ENCODE assay signal across 8 cellular contexts in the genomic region with DNA sequence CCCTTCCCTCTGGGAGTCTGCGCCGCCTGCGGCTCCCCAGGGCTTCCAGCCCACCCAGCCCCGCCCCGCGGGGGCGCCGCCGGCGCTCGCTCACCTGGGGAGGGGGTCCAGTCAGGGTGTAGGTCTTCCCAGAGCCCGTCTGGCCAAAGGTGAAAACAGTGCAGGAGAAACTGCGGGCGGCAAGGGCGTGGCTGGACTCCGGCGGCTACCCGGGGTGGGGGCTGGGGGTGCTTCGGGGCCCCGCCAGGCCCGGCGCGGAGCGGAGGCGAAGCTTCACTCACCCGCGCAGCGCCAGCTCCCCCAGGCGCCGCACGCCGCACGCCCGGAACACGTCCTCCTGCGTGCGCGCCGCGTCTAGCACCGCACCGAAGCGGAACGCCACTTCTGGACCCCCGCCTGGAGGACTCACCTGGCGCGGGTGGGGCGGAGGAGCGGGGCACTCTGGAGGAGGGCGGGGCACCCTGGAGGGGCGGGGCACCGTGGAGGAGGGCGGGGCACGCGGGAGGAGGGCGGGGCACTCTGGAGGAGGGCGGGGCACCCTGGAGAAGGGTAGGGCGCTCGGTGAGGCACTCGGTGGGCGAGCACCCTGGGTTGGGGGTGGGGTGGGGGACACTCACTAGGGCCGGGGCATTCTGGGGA. TPM values are rescaled to one million over a fixed set of nuclear protein-coding genes. Genes with fewer than 3 reads are reported as not detected.
DNase-seq lines count a peak whose midpoint lies in the region; ATAC-seq and TF ChIP-seq lines count a peak whose summit lies in the region.

No MANE protein-coding gene starts in this region.

- H3K9me3 ChIP-seq in right lobe of liver (no peaks in the 10 kb centered on the region), thoracic aorta (no peaks in the 10 kb centered on the region), OCI-LY7 (ENCODE audit: low read length) (no peaks in the 10 kb centered on the region)

- intact Hi-C loops in right lobe of liver (cut with DNase I) = loop anchor here in 1 of 2 donors (5.0 kb wide), 1 partner anchor 189 kb away; no protein-coding TSS in a partner anchor
- intact Hi-C loops in OCI-LY7 (cut with micrococcal nuclease; ENCODE audit: unreplicated experiment) = no loop called here

- peak; percentile 36 for ATAC-seq in central memory CD8-positive, alpha-beta T cell (replicated peaks; ENCODE audit: extremely low read depth, poor library complexity, severe bottlenecking)
- peak; percentile 82 to 88 (median 84) for ATAC-seq in right lobe of liver
- ATAC-seq in thoracic aorta (ENCODE audit: insufficient number of reproducible peaks, low FRiP score, low read depth) = no peak
- no peak for ATAC-seq in HG02973 (IDR thresholded peaks at IDR 0.05; ENCODE audit: unreplicated experiment)
- no peak for ATAC-seq in HG03378 (IDR thresholded peaks at IDR 0.05; ENCODE audit: unreplicated experiment)

- POLR2A ChIA-PET in BJ (lab: Charles Lee) (no interaction called here), OCI-LY7 (lab: Charles Lee) (no interaction called here)

- peaks cover 78% of the 10 kb centered on the region for H3K27me3 Mint-ChIP-seq in central memory CD8-positive, alpha-beta T cell

- 0% methylated on average over 9 of the region's 62 CpGs for WGBS in right lobe of liver (ENCODE audit: insufficient coverage, low coverage, low lambda C conversion rate, missing lambda C conversion rate)

- H3K27me3 ChIP-seq in BJ (ENCODE audit: control insufficient read depth, insufficient read depth, low read length) (peaks cover 18% of the 10 kb centered on the region), right lobe of liver (no peaks in the 10 kb centered on the region), thoracic aorta (replicated peaks; ENCODE audit: insufficient read depth) (no peaks in the 10 kb centered on the region)

- DNase-seq in BJ (ENCODE audit: low read depth) (no peak), LoVo (ENCODE audit: low spot score) (peak; percentile 54), right lobe of liver (no peak), thoracic aorta (ENCODE audit: low spot score) (no peak), OCI-LY7 (ENCODE audit: low spot score) (no peak)
- DNase-seq in central memory CD8-positive, alpha-beta T cell (ENCODE audit: low spot score in 2 of 2) = no peak

- H4K20me1 ChIP-seq in OCI-LY7 (ENCODE audit: insufficient read depth, low read length) = no peaks in the 10 kb centered on the region

- peaks cover 0 to 11% (median 0%) of the 10 kb centered on the region in 4 donors for H3K4me1 ChIP-seq in right lobe of liver
- H3K4me1 ChIP-seq in thoracic aorta (ENCODE audit: control insufficient read depth in 1 of 2, low read depth in 2 of 2) = peaks cover 4 to 7% of the 10 kb centered on the region in 2 donors
- H3K4me1 ChIP-seq in OCI-LY7 (ENCODE audit: insufficient read depth, low read length, poor library complexity, severe bottlenecking) = no peaks in the 10 kb centered on the region

- H2AFZ ChIP-seq in OCI-LY7 (ENCODE audit: low read length) = no peak overlapping the region

- peak overlapping the region; percentile 36 for H3K4me3 Mint-ChIP-seq in central memory CD8-positive, alpha-beta T cell

- no peak overlapping the region for H3K27ac ChIP-seq in right lobe of liver
- H3K27ac ChIP-seq in thoracic aorta = no peak overlapping the region
- H3K27ac ChIP-seq in OCI-LY7 (ENCODE audit: low read depth, low read length, poor library complexity, severe bottlenecking) = no peak overlapping the region

- no peaks in the 10 kb centered on the region for H3K79me2 ChIP-seq in OCI-LY7 (ENCODE audit: insufficient read depth, low read depth, low read length)

- H3K4me3 ChIP-seq in BJ (ENCODE audit: low read depth, low read length) (peak overlapping the region; percentile 46), right lobe of liver (peak overlapping the region; percentile 49 to 69 (median 57)), thoracic aorta (peak overlapping the region; percentile 72), OCI-LY7 (ENCODE audit: low read depth, low read length, poor library complexity, severe bottlenecking) (no peak overlapping the region)

- no peak for TF ChIP-seq POLR2A in right lobe of liver (IDR thresholded peaks at IDR 0.05)

- no peak overlapping the region for H3K27ac Mint-ChIP-seq in central memory CD8-positive, alpha-beta T cell (ENCODE audit: low read depth)

- no TSS peak for BruUV-seq in OCI-LY7 (replicated peaks; lab: Mats Ljungman, UMichigan)

- H3K4me2 ChIP-seq in OCI-LY7 (ENCODE audit: low read length) = no peak overlapping the region

- peaks cover 5% of the 10 kb centered on the region for H3K9me3 Mint-ChIP-seq in central memory CD8-positive, alpha-beta T cell

- no peaks in the 10 kb centered on the region for H3K36me3 ChIP-seq in BJ (ENCODE audit: control insufficient read depth, insufficient read depth, low read length)
- H3K36me3 ChIP-seq in right lobe of liver = peaks cover 0 to 4% (median 0%) of the 10 kb centered on the region in 4 donors
- H3K36me3 ChIP-seq in thoracic aorta = no peaks in the 10 kb centered on the region
- no peaks in the 10 kb centered on the region for H3K36me3 ChIP-seq in OCI-LY7 (ENCODE audit: insufficient read depth, low read length)

- TF ChIP-seq CTCF in BJ (IDR thresholded peaks at IDR 0.05; ENCODE audit: insufficient read depth, low read depth, low read length) (no peak), right lobe of liver (IDR thresholded peaks at IDR 0.05) (no peak), thoracic aorta (IDR thresholded peaks at IDR 0.05) (no peak), OCI-LY7 (conservative IDR thresholded peaks at IDR 0.05; ENCODE audit: low read length) (no peak)

- no peaks in the 10 kb centered on the region for H3K9me2 ChIP-seq in OCI-LY7 (ENCODE audit: insufficient read depth, low read length)

- peaks cover 5% of the 10 kb centered on the region for H3K4me1 Mint-ChIP-seq in central memory CD8-positive, alpha-beta T cell

- H3K36me3 Mint-ChIP-seq in central memory CD8-positive, alpha-beta T cell (ENCODE audit: insufficient read depth) = peaks cover 3% of the 10 kb centered on the region

- CTCF ChIA-PET in BJ (lab: Yijun Ruan, JAX) = interaction anchor here (1.1 to 8.0 kb wide), 2 partner anchors 10 to 14 kb away, joined by 4 to 66 read pairs; no protein-coding TSS in a partner anchor
- CTCF ChIA-PET in OCI-LY7 (lab: Charles Lee; ENCODE audit: unreplicated experiment) = no interaction called here

RNA-seq across cellular contexts. Expression of gene KIF12, which starts 1.0 kb away (rescaled TPM):
- polyA plus RNA-seq in BJ (2011; rRNA removed) = 0.07 TPM in 2 replicates
- polyA minus RNA-seq in BJ (2011; rRNA and poly(A)+ RNA removed) = not detected in 2 replicates
- total RNA-seq in right lobe of liver (10 to 100 TPM in 5 of 6 experiments, 1 to 10 TPM in 1; 3.1 to 24.3 (median 14.2) TPM), thoracic aorta (not detected), OCI-LY7 (2022) (not detected in 2 replicates)
- not detected in 2 replicates for total RNA-seq in OCI-LY7 (2014; rRNA removed; shearing (Covaris generic))

RNA-seq across cellular contexts. Expression of gene AMBP, which starts 20.0 kb away (rescaled TPM):
- polyA plus RNA-seq in BJ (2011; rRNA removed) = 0.22 and 0.23 TPM in 2 replicates
- polyA minus RNA-seq in BJ (2011; rRNA and poly(A)+ RNA removed) = not detected in 2 replicates
- total RNA-seq in right lobe of liver (1,000 to 10,000 TPM; 2,202 to 7,072 (median 5,221) TPM), thoracic aorta (not detected), OCI-LY7 (2022) (not detected in 2 replicates)
- not detected in 2 replicates for total RNA-seq in OCI-LY7 (2014; rRNA removed; shearing (Covaris generic))

RNA-seq across cellular contexts. Expression of gene COL27A1, which starts 57.2 kb away (rescaled TPM):
- polyA plus RNA-seq in BJ (2011; rRNA removed) = 11.6 and 16.6 TPM in 2 replicates
- polyA minus RNA-seq in BJ (2011; rRNA and poly(A)+ RNA removed) = 14.0 and 14.3 TPM in 2 replicates
- total RNA-seq in right lobe of liver (10 to 100 TPM; 11.8 to 51.9 (median 29.3) TPM), thoracic aorta (10 to 100 TPM; 18.5 to 57.1 TPM), OCI-LY7 (2022) (not detected in 2 replicates)
- total RNA-seq in OCI-LY7 (2014; rRNA removed; shearing (Covaris generic)) = not detected in 2 replicates

Comparison
In these comparisons a context has a peak if more than half of its experiments do, and no peak if none do; other contexts are left out.
1. ATAC-seq: peak in central memory CD8-positive, alpha-beta T cell (single experiment) and right lobe of liver (4 of 4); none in thoracic aorta (single experiment), HG02973 (single experiment) and HG03378 (single experiment).
2. RNA of gene AMBP, which starts 20.0 kb away (total RNA-seq): 2,202 to 7,072 TPM in right lobe of liver; not detected in thoracic aorta and not detected in OCI-LY7; every median in the first group is over 1,000 times any median in the second.
3. RNA of gene COL27A1, which starts 57.2 kb away (total RNA-seq): 18.5 to 57.1 TPM in thoracic aorta and 11.8 to 51.9 TPM in right lobe of liver; not detected in OCI-LY7; every median in the first group is over 10 times any median in the second.